ENCODE assay signal across 8 cellular contexts in the genomic region with DNA sequence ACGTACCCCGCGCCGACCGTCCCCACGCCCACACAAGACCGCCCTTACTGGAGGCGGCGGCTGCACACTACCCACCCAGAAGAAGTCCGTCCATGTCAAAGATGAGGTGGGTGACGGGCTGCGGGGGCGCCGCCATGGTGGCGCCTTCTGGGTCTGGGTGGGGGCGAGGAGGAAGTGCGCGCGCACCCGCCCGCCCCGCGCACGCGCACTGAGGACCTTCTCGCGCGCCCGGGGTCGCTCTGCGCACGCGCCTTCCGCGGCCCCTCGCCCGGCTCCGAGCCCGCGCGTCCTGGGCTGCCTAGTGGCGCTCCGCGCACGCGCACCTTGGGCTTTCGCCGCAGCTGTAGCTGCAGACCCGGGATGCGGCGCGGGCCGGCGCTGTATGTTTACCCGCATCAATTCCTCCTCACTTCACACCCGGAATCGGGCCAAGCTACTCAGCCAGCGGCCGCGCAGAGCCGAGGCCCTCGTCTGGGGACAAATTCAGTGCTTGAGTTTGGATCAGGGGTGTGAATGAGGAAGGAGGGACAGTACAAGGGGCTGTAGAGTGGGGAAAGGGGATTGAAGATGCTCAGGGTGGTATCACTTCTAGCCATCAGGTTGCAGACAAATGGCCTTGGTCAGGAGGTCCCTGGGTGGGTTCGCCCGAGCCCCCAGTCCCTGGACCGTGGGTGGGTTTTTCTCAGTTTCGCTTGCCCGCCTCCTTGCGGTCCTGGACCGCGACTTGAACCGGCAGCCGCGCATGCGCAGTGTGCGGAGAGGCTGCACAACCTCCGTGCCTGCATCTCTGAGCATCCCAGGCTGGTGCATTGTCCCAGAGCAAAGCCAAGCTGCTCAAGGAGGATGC. TPM values are rescaled to one million over a fixed set of nuclear protein-coding genes. Genes with fewer than 3 reads are reported as not detected.
DNase-seq lines count a peak whose midpoint lies in the region; ATAC-seq and TF ChIP-seq lines count a peak whose summit lies in the region.

PUDP (minus strand) TSS at position 176 of the 847 bp plus-strand sequence; CDS start at position 136, 40 bp downstream.

- no peaks in the 10 kb centered on the region for H3K36me3 Mint-ChIP-seq in naive thymus-derived CD4-positive, alpha-beta T cell
- peaks cover 3% of the 10 kb centered on the region for H3K36me3 Mint-ChIP-seq in stimulated activated memory B cell treated with anti-CD40 and anti-IgM and Interleukin-4, amounts not matched to agents 10 μg/mL and 1 μg/mL and 100 μg/mL, for 72 hours

- H3K4me1 ChIP-seq in DND-41 (ENCODE audit: insufficient read depth, low read length) (peaks cover 83% of the 10 kb centered on the region), KMS-11 (ENCODE audit: low read depth, poor library complexity, severe bottlenecking) (no peaks in the 10 kb centered on the region), Peyer's patch (no peaks in the 10 kb centered on the region)
- H3K4me1 ChIP-seq in naive thymus-derived CD4-positive, alpha-beta T cell (ENCODE audit: control insufficient read depth in 2 of 2, insufficient read depth in 2 of 2, low read length in 2 of 2) = no peaks in the 10 kb centered on the region

- H3K27ac ChIP-seq in DND-41 (ENCODE audit: low read length) (peak within 1 kb of the TSS; percentile 99), KMS-11 (peak within 1 kb of the TSS; percentile 68), Peyer's patch (peak within 1 kb of the TSS; percentile 91 to 96 (median 94))
- peak within 1 kb of the TSS; percentile 69 for H3K27ac ChIP-seq in naive thymus-derived CD4-positive, alpha-beta T cell (ENCODE audit: low read depth, low read length)

- H2AFZ ChIP-seq in DND-41 (ENCODE audit: low read depth, low read length) = peak within 1 kb of the TSS; percentile 86
- peak within 1 kb of the TSS; percentile 90 for H2AFZ ChIP-seq in KMS-11 (ENCODE audit: low read depth)

- peak within 1 kb of the TSS; percentile 94 for H3K9ac ChIP-seq in DND-41 (ENCODE audit: low read depth, low read length)
- H3K9ac ChIP-seq in KMS-11 = peak within 1 kb of the TSS; percentile 76

- peak within 1 kb of the TSS; percentile 75 to 96 (median 90) for H3K27ac Mint-ChIP-seq in naive thymus-derived CD4-positive, alpha-beta T cell
- peak within 1 kb of the TSS; percentile 79 for H3K27ac Mint-ChIP-seq in stimulated activated memory B cell treated with anti-CD40 and anti-IgM and Interleukin-4, amounts not matched to agents 10 μg/mL and 1 μg/mL and 100 μg/mL, for 72 hours

- H3K4me3 Mint-ChIP-seq in naive thymus-derived CD4-positive, alpha-beta T cell = peak within 1 kb of the TSS; percentile 79 to 95 (median 90)
- peak within 1 kb of the TSS; percentile 85 for H3K4me3 Mint-ChIP-seq in stimulated activated memory B cell treated with anti-CD40 and anti-IgM and Interleukin-4, amounts not matched to agents 10 μg/mL and 1 μg/mL and 100 μg/mL, for 72 hours

- TF ChIP-seq POLR2A in Peyer's patch (IDR thresholded peaks at IDR 0.05) = peak; percentile 24 to 27

- peak within 1 kb of the TSS; percentile 76 to 99 for H3K4me3 ChIP-seq in DND-41 (ENCODE audit: low read depth in 1 of 2, low read length in 2 of 2)
- no peak within 1 kb of the TSS for H3K4me3 ChIP-seq in KMS-11 (IDR thresholded peaks at IDR 0.05; ENCODE audit: insufficient read depth, low read depth, low read length)
- peak within 1 kb of the TSS; percentile 67 to 96 (median 88) for H3K4me3 ChIP-seq in Peyer's patch
- H3K4me3 ChIP-seq in naive thymus-derived CD4-positive, alpha-beta T cell (ENCODE audit: low read length) = peak within 1 kb of the TSS; percentile 99

- no peaks in the 10 kb centered on the region for H3K27me3 Mint-ChIP-seq in naive thymus-derived CD4-positive, alpha-beta T cell
- no peaks in the 10 kb centered on the region for H3K27me3 Mint-ChIP-seq in stimulated activated memory B cell treated with anti-CD40 and anti-IgM and Interleukin-4, amounts not matched to agents 10 μg/mL and 1 μg/mL and 100 μg/mL, for 72 hours

- peaks cover 9 to 47% (median 26%) of the 10 kb centered on the region in 7 donors for H3K4me1 Mint-ChIP-seq in naive thymus-derived CD4-positive, alpha-beta T cell
- peaks cover 9% of the 10 kb centered on the region for H3K4me1 Mint-ChIP-seq in stimulated activated memory B cell treated with anti-CD40 and anti-IgM and Interleukin-4, amounts not matched to agents 10 μg/mL and 1 μg/mL and 100 μg/mL, for 72 hours

- H3K9me3 Mint-ChIP-seq in naive thymus-derived CD4-positive, alpha-beta T cell = peaks cover 0 to 5% (median 0%) of the 10 kb centered on the region in 11 donors
- no peaks in the 10 kb centered on the region for H3K9me3 Mint-ChIP-seq in stimulated activated memory B cell treated with anti-CD40 and anti-IgM and Interleukin-4, amounts not matched to agents 10 μg/mL and 1 μg/mL and 100 μg/mL, for 72 hours

- H4K20me1 ChIP-seq in DND-41 (ENCODE audit: insufficient read depth, low read length) = 0 out of 2 replicates have a peak, but pooled peaks cover 4% of the 10 kb centered on the region
- no peaks in the 10 kb centered on the region for H4K20me1 ChIP-seq in KMS-11 (ENCODE audit: insufficient read depth)

- intact Hi-C loops in naive thymus-derived CD4-positive, alpha-beta T cell (cut with micrococcal nuclease) = loop anchor here (1.0 to 5.0 kb wide), 6 partner anchors 15 to 779 kb away; partner anchors contain the start of gene PNPLA4 (in 2 of the 2)

- no peaks in the 10 kb centered on the region for H3K9me3 ChIP-seq in DND-41 (ENCODE audit: insufficient read depth, low read length, severe bottlenecking)
- H3K9me3 ChIP-seq in Peyer's patch = no peaks in the 10 kb centered on the region
- no peaks in the 10 kb centered on the region for H3K9me3 ChIP-seq in naive thymus-derived CD4-positive, alpha-beta T cell (ENCODE audit: control insufficient read depth in 2 of 3, low read length in 3 of 3)

- H3K27me3 ChIP-seq in DND-41 (ENCODE audit: insufficient read depth, low read length, poor library complexity) (no peaks in the 10 kb centered on the region), KMS-11 (ENCODE audit: insufficient read depth, low read depth) (no peaks in the 10 kb centered on the region), Peyer's patch (no peaks in the 10 kb centered on the region)
- H3K27me3 ChIP-seq in naive thymus-derived CD4-positive, alpha-beta T cell (ENCODE audit: control insufficient read depth in 2 of 2, insufficient read depth in 2 of 2, low read length in 2 of 2) = no peaks in the 10 kb centered on the region

- peaks cover 10% of the 10 kb centered on the region for H3K36me3 ChIP-seq in DND-41 (ENCODE audit: insufficient read depth, low read length)
- H3K36me3 ChIP-seq in KMS-11 (ENCODE audit: insufficient read depth) = no peaks in the 10 kb centered on the region
- H3K36me3 ChIP-seq in Peyer's patch = no peaks in the 10 kb centered on the region
- H3K36me3 ChIP-seq in naive thymus-derived CD4-positive, alpha-beta T cell (ENCODE audit: control insufficient read depth in 2 of 3, insufficient read depth in 3 of 3, low read length in 3 of 3) = peaks cover 0 to 3% (median 0%) of the 10 kb centered on the region in 3 experiments

- ATAC-seq in DND-41 (ENCODE audit: insufficient read depth, low read depth) (peak; percentile 83), GM21737 (IDR thresholded peaks at IDR 0.05; ENCODE audit: unreplicated experiment) (peak; percentile 81)
- peak; percentile 90 for ATAC-seq in naive thymus-derived CD4-positive, alpha-beta T cell
- ATAC-seq in stimulated activated memory B cell treated with anti-CD40 and anti-IgM and Interleukin-4, amounts not matched to agents 10 μg/mL and 1 μg/mL and 100 μg/mL, for 72 hours = peak; percentile 94

- TF ChIP-seq CTCF in DND-41 (IDR thresholded peaks at IDR 0.05; ENCODE audit: borderline replicate concordance, extremely low read depth, low read length, poor library complexity, severe bottlenecking) = peak; percentile 33
- no peak for TF ChIP-seq CTCF in KMS-11 (conservative IDR thresholded peaks at IDR 0.05; ENCODE audit: low read depth, low read length)
- TF ChIP-seq CTCF in Peyer's patch (IDR thresholded peaks at IDR 0.05) = peak in 3 of 6 experiments; percentile 28 to 39 (median 32)

- POLR2A ChIA-PET in naive thymus-derived CD4-positive, alpha-beta T cell (lab: Charles Lee) = interaction anchor here (1.3 kb wide), 1 partner anchor 14 kb away, joined by 4 read pairs; no protein-coding TSS in a partner anchor

- peak within 1 kb of the TSS; percentile 81 for H3K4me2 ChIP-seq in DND-41 (ENCODE audit: insufficient read depth, low read length)
- H3K4me2 ChIP-seq in KMS-11 = peak within 1 kb of the TSS; percentile 68

- peak; percentile 86 for DNase-seq in DND-41
- peak; percentile 86 to 95 (median 89) for DNase-seq in Peyer's patch
- DNase-seq in activated T-helper 1 cell treated with Interleukin-2 at 50 U/mL for 16 hours (ENCODE audit: low read depth) = peak; percentile 90
- peak; percentile 69 for DNase-seq in fibroblast of gingiva (ENCODE audit: low read depth)
- peak; percentile 80 to 96 (median 89) for DNase-seq in naive thymus-derived CD4-positive, alpha-beta T cell

- CTCF ChIA-PET in naive thymus-derived CD4-positive, alpha-beta T cell (lab: Charles Lee) = no interaction called here

- peaks cover 87% of the 10 kb centered on the region for H3K79me2 ChIP-seq in DND-41 (ENCODE audit: insufficient read depth, low read length)
- H3K79me2 ChIP-seq in KMS-11 (ENCODE audit: insufficient read depth, low read depth) = peaks cover 14% of the 10 kb centered on the region; the same call in 1 of the 2 replicates

RNA-seq across cellular contexts. Expression of gene PUDP, which starts in this region (rescaled TPM):
- 10 to 100 TPM; 15.9 to 38.0 (median 23.9) TPM for total RNA-seq in Peyer's patch
- 10 to 100 TPM in 3 of 5 experiments, 1 to 10 TPM in 2; 6.2 to 12.9 (median 10.5) TPM for total RNA-seq in naive thymus-derived CD4-positive, alpha-beta T cell
- 10 to 100 TPM in 1 of 2 donors, 1 to 10 TPM in 1; 8.1 to 16.5 TPM for polyA plus RNA-seq in naive thymus-derived CD4-positive, alpha-beta T cell
